Comparison of ENCODE assay signal across 17 cellular contexts in the genomic region with DNA sequence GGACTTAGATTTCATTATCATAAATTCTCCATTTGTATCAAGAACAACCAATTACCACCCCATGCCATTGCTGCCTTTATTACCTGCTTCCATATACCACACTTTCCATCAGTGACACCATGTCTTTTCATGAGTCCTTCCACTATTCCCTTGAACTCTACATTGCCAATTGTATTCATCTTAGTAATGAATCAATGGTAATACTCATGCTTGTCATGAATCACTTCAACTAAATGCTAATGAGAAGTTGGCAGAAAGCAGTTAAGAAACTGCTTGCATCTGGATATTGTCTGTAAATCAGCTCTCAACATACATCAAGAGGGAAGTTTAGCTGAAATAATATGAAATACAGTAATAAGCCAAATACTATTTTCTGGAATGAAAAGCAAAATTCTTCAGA.
A peak's percentile ranks its signal among the peaks of the same experiment; 100 is the strongest.
DNase-seq lines count a peak whose midpoint lies in the region; ATAC-seq, FAIRE-seq and TF ChIP-seq lines count a peak whose summit lies in the region.
"Had no signal": no experiment of that assay in that cellular context is flagged by ENCODE, and none has a peak within 500 bp of the region (broad histone marks: within the 10 kb centered on the region; RNA-seq: fewer than 3 reads in every experiment).

No MANE protein-coding gene starts in this region.

- no peak for TF ChIP-seq POLR2A in IMR-90 (IDR thresholded peaks at IDR 0.05; ENCODE audit: low read depth, low read length)

- H3K23ac ChIP-seq in IMR-90 (ENCODE audit: low read depth, low read length) = no peak overlapping the region

- no peak overlapping the region for H2BK20ac ChIP-seq in IMR-90 (ENCODE audit: low read depth, low read length)

- H3K9ac ChIP-seq in IMR-90 (ENCODE audit: low read depth, low read length) = no peak overlapping the region

- no peak overlapping the region for H2BK15ac ChIP-seq in IMR-90 (ENCODE audit: low read depth, low read length)

- H3K4me2 ChIP-seq in IMR-90 (ENCODE audit: low read depth, low read length) = no peak overlapping the region
- H3K4me2 ChIP-seq: A549 had no signal

- no peaks in the 10 kb centered on the region for H3K27me3 ChIP-seq in IMR-90 (ENCODE audit: control insufficient read depth, insufficient read depth, low read length)
- H3K27me3 ChIP-seq: BE2C had no signal

- H3K4me1 Mint-ChIP-seq in activated T-cell treated with anti-CD3 and anti-CD28 coated beads, Interleukin-2, amount 50 U/mL, for 72 hours (ENCODE audit: low read depth) = no peaks in the 10 kb centered on the region
- H3K4me1 Mint-ChIP-seq: IgD-negative memory B cell had no signal

- no peak for FAIRE-seq in HTR-8/SVneo (lab: Jason Lieb, UNC)
- FAIRE-seq: A549, H54 had no signal

- no peak overlapping the region for H2BK120ac ChIP-seq in IMR-90 (ENCODE audit: low read depth, low read length)

- H4K5ac ChIP-seq in IMR-90 (ENCODE audit: low read depth, low read length) = no peak overlapping the region

- H3K9me3 Mint-ChIP-seq in activated T-cell treated with anti-CD3 and anti-CD28 coated beads, Interleukin-2, amount 50 U/mL, for 72 hours = peaks cover 0 to 2% of the 10 kb centered on the region in 2 donors
- H3K9me3 Mint-ChIP-seq: CD8-positive, alpha-beta T cell had no signal

- no peak overlapping the region for H2AK9ac ChIP-seq in IMR-90 (replicated peaks; ENCODE audit: low read depth, low read length, poor library complexity)

- BruUV-seq in IMR-90 (replicated peaks; lab: Mats Ljungman, UMichigan) = no TSS peak

- in situ Hi-C loops in IMR-90 (cut with MboI; ENCODE audit: low sequenced_read_pairs) = no loop called here

- no peak for TF ChIP-seq RAD21 in IMR-90 (IDR thresholded peaks at IDR 0.05; ENCODE audit: low read length)

- H3K4ac ChIP-seq in IMR-90 (ENCODE audit: low read depth, low read length) = no peak overlapping the region

- no peak overlapping the region for H3K27ac Mint-ChIP-seq in activated T-cell treated with anti-CD3 and anti-CD28 coated beads, Interleukin-2, amount 50 U/mL, for 72 hours
- H3K27ac Mint-ChIP-seq: CD8-positive, alpha-beta T cell; IgD-negative memory B cell had no signal

- no peaks in the 10 kb centered on the region for H3K36me3 ChIP-seq in IMR-90 (ENCODE audit: control insufficient read depth, insufficient read depth, low read length)
- H3K36me3 ChIP-seq: BE2C had no signal

- no peak overlapping the region for H3K4me3 Mint-ChIP-seq in activated T-cell treated with anti-CD3 and anti-CD28 coated beads, Interleukin-2, amount 50 U/mL, for 72 hours
- H3K4me3 Mint-ChIP-seq: CD8-positive, alpha-beta T cell; IgD-negative memory B cell had no signal

- H2AK5ac ChIP-seq in IMR-90 (ENCODE audit: low read depth, low read length) = no peak overlapping the region

- no peaks in the 10 kb centered on the region for H3K9me3 ChIP-seq in IMR-90 (ENCODE audit: control insufficient read depth, insufficient read depth, low read length)
- H3K9me3 ChIP-seq: A549, BE2C, Caco-2 had no signal

- dilution Hi-C loops in IMR-90 (cut with HindIII; ENCODE audit: low sequenced_read_pairs, unreplicated experiment) = no loop called here

- no peak overlapping the region for H2BK5ac ChIP-seq in IMR-90 (ENCODE audit: low read depth, low read length, poor library complexity, severe bottlenecking)

- H3K56ac ChIP-seq in IMR-90 (ENCODE audit: extremely low read depth, insufficient read depth, low read length) = no peak overlapping the region

- CTCF ChIA-PET in IMR-90 (lab: Yijun Ruan, JAX) = no interaction called here

- intact Hi-C loops in IMR-90 (cut with micrococcal nuclease) = no loop called here

- no peak overlapping the region for H3K4me3 ChIP-seq in IMR-90 (ENCODE audit: insufficient read depth, low read depth, low read length)
- H3K4me3 ChIP-seq in fibroblast of mammary gland (ENCODE audit: control insufficient read depth, low read depth, low read length) = no peak overlapping the region
- H3K4me3 ChIP-seq: A549 had no signal

- H3K9me1 ChIP-seq in IMR-90 (ENCODE audit: insufficient read depth, low read length) = no peaks in the 10 kb centered on the region

- H3K18ac ChIP-seq in IMR-90 (ENCODE audit: low read depth, low read length) = no peak overlapping the region

- no peak overlapping the region for H4K8ac ChIP-seq in IMR-90 (ENCODE audit: low read depth in 2 of 2, low read length in 2 of 2)

- H3K14ac ChIP-seq in IMR-90 (replicated peaks; ENCODE audit: low read depth, low read length) = no peak overlapping the region

- no peaks in the 10 kb centered on the region for H3K36me3 Mint-ChIP-seq in activated T-cell treated with anti-CD3 and anti-CD28 coated beads, Interleukin-2, amount 50 U/mL, for 72 hours (ENCODE audit: insufficient read depth in 2 of 2)
- H3K36me3 Mint-ChIP-seq: CD8-positive, alpha-beta T cell; IgD-negative memory B cell had no signal

- DNase-seq in IMR-90 (peak; percentile 5), amniotic epithelial cell (ENCODE audit: low read depth) (peak; percentile 21), fibroblast of mammary gland (ENCODE audit: low read depth) (peak; percentile 28), OCI-M1 (lab: John Stamatoyannopoulos, UW) (no peak), foreskin melanocyte (no peak), HTR-8/SVneo (ENCODE audit: insufficient read length, low spot score) (no peak)
- no peak for DNase-seq in activated T-cell treated with anti-CD3 and anti-CD28 coated beads, Interleukin-2, amount 50 U/mL, for 72 hours
- DNase-seq: BE2C; Caco-2; CD8-positive, alpha-beta T cell; DND-41; GF-D8 had no signal

- POLR2A ChIA-PET in IMR-90 (lab: Charles Lee; ENCODE audit: unreplicated experiment) = no interaction called here

- no peaks in the 10 kb centered on the region for H3K27me3 Mint-ChIP-seq in activated T-cell treated with anti-CD3 and anti-CD28 coated beads, Interleukin-2, amount 50 U/mL, for 72 hours (ENCODE audit: low read depth)
- H3K27me3 Mint-ChIP-seq: IgD-negative memory B cell had no signal

- no peak for TF ChIP-seq CTCF in IMR-90 (conservative IDR thresholded peaks at IDR 0.05; ENCODE audit: low read depth, low read length)
- TF ChIP-seq CTCF in fibroblast of mammary gland (conservative IDR thresholded peaks at IDR 0.05; ENCODE audit: control insufficient read depth, insufficient read depth, low read depth, low read length) = no peak

- no peaks in the 10 kb centered on the region for H3K4me1 ChIP-seq in IMR-90 (ENCODE audit: control insufficient read depth, insufficient read depth, low read length)
- H3K4me1 ChIP-seq: A549, BE2C, Caco-2 had no signal

- no peak overlapping the region for H3K27ac ChIP-seq in IMR-90 (ENCODE audit: insufficient read depth, low read length)
- H3K27ac ChIP-seq: A549, C4-2B had no signal

- H4K20me1 ChIP-seq in IMR-90 (ENCODE audit: insufficient read depth, low read length) = no peaks in the 10 kb centered on the region

- H2AFZ ChIP-seq in IMR-90 (replicated peaks; ENCODE audit: low read length, poor library complexity) = no peak overlapping the region

- no peak for ATAC-seq in IMR-90 (ENCODE audit: low read depth)
- no peak for ATAC-seq in activated T-cell treated with anti-CD3 and anti-CD28 coated beads, Interleukin-2, amount 50 U/mL, for 72 hours (replicated peaks in 1 of 2)
- ATAC-seq: A549; CD8-positive, alpha-beta T cell; HCT116 had no signal

- no peak overlapping the region for H4K91ac ChIP-seq in IMR-90 (ENCODE audit: insufficient read depth, low read depth, low read length)

- H3K79me1 ChIP-seq in IMR-90 (ENCODE audit: low read depth in 1 of 2, low read length in 2 of 2) = no peaks in the 10 kb centered on the region

TF ChIP-seq in IMR-90, 13 proteins besides CTCF, POLR2A, EP300 and RAD21:
- TF ChIP-seq, protein P1, sequence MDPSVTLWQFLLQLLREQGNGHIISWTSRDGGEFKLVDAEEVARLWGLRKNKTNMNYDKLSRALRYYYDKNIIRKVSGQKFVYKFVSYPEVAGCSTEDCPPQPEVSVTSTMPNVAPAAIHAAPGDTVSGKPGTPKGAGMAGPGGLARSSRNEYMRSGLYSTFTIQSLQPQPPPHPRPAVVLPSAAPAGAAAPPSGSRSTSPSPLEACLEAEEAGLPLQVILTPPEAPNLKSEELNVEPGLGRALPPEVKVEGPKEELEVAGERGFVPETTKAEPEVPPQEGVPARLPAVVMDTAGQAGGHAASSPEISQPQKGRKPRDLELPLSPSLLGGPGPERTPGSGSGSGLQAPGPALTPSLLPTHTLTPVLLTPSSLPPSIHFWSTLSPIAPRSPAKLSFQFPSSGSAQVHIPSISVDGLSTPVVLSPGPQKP (IDR thresholded peaks at IDR 0.05; ENCODE audit: borderline replicate concordance, low read depth, low read length) = no peak
- TF ChIP-seq NFE2L2 (IDR thresholded peaks at IDR 0.05; ENCODE audit: low read depth, low read length) (no peak), RCOR1 (IDR thresholded peaks at IDR 0.05; ENCODE audit: insufficient replicate concordance, low read length) (no peak)

Comparison
In these comparisons a context has a peak if more than half of its experiments do, and no peak if none do; other contexts are left out.
1. DNase-seq: peak in IMR-90 (single experiment), amniotic epithelial cell (single experiment) and fibroblast of mammary gland (single experiment); none in OCI-M1 (single experiment), foreskin melanocyte (single experiment), activated T-cell treated with anti-CD3 and anti-CD28 coated beads, Interleukin-2, amount 50 U/mL, for 72 hours (0 of 2) and HTR-8/SVneo (single experiment).